Comparison of ENCODE assay signal across 1 cellular context in genomic region chr3:10337323-10338163, GRCh38.
TF ChIP-seq lines count a peak whose summit lies in the region.

No MANE protein-coding gene starts in this region.

TF ChIP-seq in GM23338, 12 proteins besides CTCF, POLR2A, EP300 and RAD21 (continued from another document):
- TF ChIP-seq REST (IDR thresholded peaks at IDR 0.05; ENCODE audit: unreplicated experiment) = no peak
- no peak for TF ChIP-seq JUNB (IDR thresholded peaks at IDR 0.05; ENCODE audit: unreplicated experiment)
- no peak for TF ChIP-seq ZNF114 (CRISPR knock-in tag; IDR thresholded peaks at IDR 0.05)
- no peak for TF ChIP-seq ZNF331 (CRISPR knock-in tag; IDR thresholded peaks at IDR 0.05; ENCODE audit: low read depth)
- no peak for TF ChIP-seq NANOG (IDR thresholded peaks at IDR 0.05; ENCODE audit: borderline replicate concordance)
